In genomic region chr11:37804666-37805065, GRCh38 we compare ENCODE assay signal across 23 cellular contexts.
"Had no signal": no experiment of that assay in that cellular context is flagged by ENCODE, and none has a peak within 500 bp of the region (broad histone marks: within the 10 kb centered on the region; RNA-seq: fewer than 3 reads in every experiment).

No MANE protein-coding gene starts in this region.

- H3K4me1 ChIP-seq: colonic mucosa, esophagus muscularis mucosa, foreskin keratinocyte, gastroesophageal sphincter, heart left ventricle, neural progenitor cell, parathyroid adenoma, right lobe of liver, tibial nerve, upper lobe of right lung, uterus had no signal

- H3K36me3 ChIP-seq: colonic mucosa, esophagus muscularis mucosa, gastroesophageal sphincter, heart left ventricle, neural progenitor cell, right lobe of liver, thoracic aorta, tibial nerve, upper lobe of right lung, uterus had no signal

- H3K27me3 ChIP-seq: colonic mucosa, esophagus muscularis mucosa, foreskin keratinocyte, gastroesophageal sphincter, heart left ventricle, hepatocyte, neural progenitor cell, right lobe of liver, tibial nerve, upper lobe of right lung, uterus had no signal

- ATAC-seq: foreskin keratinocyte; gastroesophageal sphincter; heart left ventricle; left lobe of liver; natural killer cell treated with Interleukin-12 subunit alpha and Interleukin-12 subunit beta and Interleukin-15 and Interleukin-18, amount 100 ng/mL, for 72 hours; right lobe of liver; stimulated activated memory B cell treated with anti-CD40 and anti-IgM and Interleukin-4, amounts not matched to agents 10 μg/mL and 1 μg/mL and 100 μg/mL, for 72 hours; stimulated activated naive CD8-positive, alpha-beta T cell treated with anti-CD3 and anti-CD28 coated beads, Interleukin-15, Interleukin-2, amounts not matched to agents 100 U/mL and 50 U/mL, for 24 hours; upper lobe of right lung had no signal

- H3K9me3 ChIP-seq: colonic mucosa, esophagus muscularis mucosa, gastroesophageal sphincter, right lobe of liver, thoracic aorta, tibial nerve, upper lobe of right lung, uterus had no signal

- H3K27ac ChIP-seq: colonic mucosa, esophagus muscularis mucosa, foreskin keratinocyte, gastroesophageal sphincter, heart left ventricle, hepatocyte, neural progenitor cell, parathyroid adenoma, right lobe of liver, thoracic aorta, tibial nerve, upper lobe of right lung, uterus had no signal

- H3K4me3 ChIP-seq: colonic mucosa, esophagus muscularis mucosa, gastroesophageal sphincter, heart left ventricle, hepatocyte, lung, neural progenitor cell, right lobe of liver, thoracic aorta, tibial nerve, upper lobe of right lung, uterus had no signal

- DNase-seq: colonic mucosa; dermis blood vessel endothelial cell; effector memory CD4-positive, alpha-beta T cell; foreskin keratinocyte; heart left ventricle; kidney; naive B cell; right lobe of liver; stimulated activated CD4-positive, alpha-beta T cell treated with anti-CD3 and anti-CD28 coated beads, Interleukin-4, amount 100 ng/mL, for 4 hours; stimulated activated naive CD8-positive, alpha-beta T cell treated with anti-CD3 and anti-CD28 coated beads, Interleukin-15, Interleukin-2, amounts not matched to agents 100 U/mL and 50 U/mL, for 24 hours; upper lobe of right lung; uterus had no signal
